Comparison of ENCODE assay signal across 10 cellular contexts in the genomic region with DNA sequence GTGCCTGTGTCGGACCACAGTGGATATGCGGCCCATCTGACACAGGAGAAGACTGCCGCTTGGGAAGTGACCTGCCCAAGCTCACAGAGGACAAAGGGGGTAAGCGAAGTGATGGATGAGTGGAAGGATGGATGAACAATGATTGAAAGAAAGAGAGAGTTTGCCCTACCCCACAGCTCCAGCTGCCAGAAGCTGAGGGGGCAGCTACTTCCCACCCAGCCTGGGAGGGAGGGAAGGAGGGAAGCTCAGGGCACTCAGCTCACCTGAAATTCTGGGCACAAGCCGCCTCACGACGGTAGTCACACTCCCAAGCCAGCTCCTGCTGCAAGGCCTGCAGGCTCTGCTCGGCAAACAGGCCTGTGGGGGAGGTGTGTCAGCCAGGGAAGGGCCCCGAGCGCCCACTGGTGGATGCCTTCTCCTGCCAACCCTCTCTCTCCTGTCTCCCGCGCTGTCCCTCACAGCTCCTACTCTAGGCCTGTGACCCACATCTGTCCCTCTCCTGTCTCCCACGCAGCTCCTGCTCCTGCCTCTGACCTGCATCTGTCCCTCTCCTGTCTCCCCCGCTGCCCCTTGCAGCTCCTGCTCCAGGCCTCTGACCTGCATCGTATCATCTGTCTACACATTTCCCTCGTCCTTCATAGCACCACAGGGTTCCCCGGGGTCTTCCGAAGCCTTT. TPM values are rescaled to one million over a fixed set of nuclear protein-coding genes. Genes with fewer than 3 reads are reported as not detected.
A peak's percentile ranks its signal among the peaks of the same experiment; 100 is the strongest.
DNase-seq lines count a peak whose midpoint lies in the region; TF ChIP-seq lines count a peak whose summit lies in the region.
"Had no signal": no experiment of that assay in that cellular context is flagged by ENCODE, and none has a peak within 500 bp of the region (broad histone marks: within the 10 kb centered on the region; RNA-seq: fewer than 3 reads in every experiment).

No MANE protein-coding gene starts in this region.

- H3K27ac Mint-ChIP-seq in type B pancreatic cell = peak overlapping the region; percentile 69

- H3K4me3 Mint-ChIP-seq in type B pancreatic cell = no peak overlapping the region

- H3K27me3 ChIP-seq in iPS-15b (ENCODE audit: control insufficient read depth, insufficient read depth, low read length) = no peaks in the 10 kb centered on the region
- H3K27me3 ChIP-seq: upper lobe of left lung had no signal

- in situ Hi-C loops in astrocyte of the cerebellum (cut with HindIII; ENCODE audit: low sequenced_read_pairs) = no loop called here

- DNase-seq in NCI-H2107 treated with DMSO at 0.1 percent for 48 hours (lab: John Stamatoyannopoulos, UW; ENCODE audit: unreplicated experiment) = peak; percentile 37
- DNase-seq in NCI-H2107 (lab: John Stamatoyannopoulos, UW) = no peak
- DNase-seq in astrocyte of the cerebellum (ENCODE audit: low read depth) = no peak
- DNase-seq in type B pancreatic cell (ENCODE audit: extremely low spot score, unreplicated experiment) = no peak
- no peak for DNase-seq in inferior parietal cortex (ENCODE audit: extremely low spot score)
- DNase-seq in mucosa of gallbladder (ENCODE audit: low spot score) = no peak
- no peak for DNase-seq in globus pallidus (ENCODE audit: low spot score)
- DNase-seq: NCI-H748 treated with DMSO at 0.1 percent for 48 hours had no signal

- H3K4me1 ChIP-seq in iPS-15b (ENCODE audit: control insufficient read depth, insufficient read depth, low read length) = peaks cover 3% of the 10 kb centered on the region
- H3K4me1 ChIP-seq: upper lobe of left lung had no signal

- H3K36me3 ChIP-seq in iPS-15b (ENCODE audit: control insufficient read depth, insufficient read depth, low read length) = peaks cover 32% of the 10 kb centered on the region

- H3K9ac ChIP-seq in iPS-15b (ENCODE audit: low read depth, low read length) = peak overlapping the region; percentile 65

- peaks cover 7% of the 10 kb centered on the region for H3K4me1 Mint-ChIP-seq in type B pancreatic cell (ENCODE audit: unreplicated experiment)

- no peaks in the 10 kb centered on the region for H3K27me3 Mint-ChIP-seq in type B pancreatic cell

- H3K9me3 Mint-ChIP-seq in type B pancreatic cell = no peaks in the 10 kb centered on the region

- H3K36me3 Mint-ChIP-seq in type B pancreatic cell = peaks cover 21% of the 10 kb centered on the region

- no peaks in the 10 kb centered on the region for H3K9me3 ChIP-seq in iPS-15b (ENCODE audit: control insufficient read depth, insufficient read depth, low read length)
- H3K9me3 ChIP-seq: upper lobe of left lung had no signal

- H3K4me3 ChIP-seq in astrocyte of the cerebellum (ENCODE audit: low read depth, low read length) = no peak overlapping the region
- H3K4me3 ChIP-seq in iPS-15b (ENCODE audit: low read depth, low read length) = no peak overlapping the region
- H3K4me3 ChIP-seq: upper lobe of left lung had no signal

- TF ChIP-seq CTCF in astrocyte of the cerebellum (IDR thresholded peaks at IDR 0.05; ENCODE audit: low read depth, low read length, missing control alignments) (peak; percentile 62), type B pancreatic cell (conservative IDR thresholded peaks at IDR 0.05) (peak; percentile 51)

RNA-seq across cellular contexts. Expression of a gene that starts 12.0 kb away (rescaled TPM):
- total RNA-seq in type B pancreatic cell (ENCODE audit: low replicate concordance) = 16.2 and 28.9 TPM in 2 replicates
- total RNA-seq in mucosa of gallbladder = 52.9 TPM

RNA-seq across cellular contexts. Expression of a gene that starts 14.2 kb away (rescaled TPM):
- total RNA-seq in type B pancreatic cell (ENCODE audit: low replicate concordance) = 39.9 and 48.4 TPM in 2 replicates
- total RNA-seq in mucosa of gallbladder = 76.4 TPM

RNA-seq across cellular contexts. Expression of a gene that starts 14.4 kb away (rescaled TPM):
- total RNA-seq in type B pancreatic cell (ENCODE audit: low replicate concordance) = 22.4 and 46.1 TPM in 2 replicates
- total RNA-seq in mucosa of gallbladder = 21.4 TPM

RNA-seq across cellular contexts. Expression of a gene that starts 47.8 kb away (rescaled TPM):
- total RNA-seq in type B pancreatic cell (ENCODE audit: low replicate concordance) (9.6 and 16.0 TPM in 2 replicates), mucosa of gallbladder (11.6 TPM)

RNA-seq across cellular contexts. Expression of a gene that starts 48.5 kb away (rescaled TPM):
- total RNA-seq in type B pancreatic cell (ENCODE audit: low replicate concordance) (79.6 and 130 TPM in 2 replicates), mucosa of gallbladder (58.1 TPM)
